Comparison of ENCODE assay signal across 16 cellular contexts in the genomic region with DNA sequence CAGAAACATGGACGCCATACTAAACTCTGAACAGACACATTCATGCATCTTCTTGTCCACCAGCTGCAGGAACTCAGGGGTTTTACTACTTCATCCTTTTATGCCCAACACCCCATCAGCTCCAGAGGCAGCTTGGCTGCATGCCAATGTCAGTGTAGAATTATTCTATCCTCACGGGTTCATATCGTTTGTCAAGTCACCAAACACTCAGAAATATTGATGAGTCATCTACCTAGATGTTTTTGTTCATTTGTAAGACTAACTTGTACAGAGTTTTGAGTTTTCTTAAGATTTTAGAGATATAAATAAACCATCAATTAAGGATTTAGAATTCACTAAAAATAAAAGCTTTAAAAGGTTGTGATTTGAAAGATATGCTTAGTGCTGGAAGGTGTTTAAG.
A peak's percentile ranks its signal among the peaks of the same experiment; 100 is the strongest.
DNase-seq lines count a peak whose midpoint lies in the region; ATAC-seq and TF ChIP-seq lines count a peak whose summit lies in the region.
"Had no signal": no experiment of that assay in that cellular context is flagged by ENCODE, and none has a peak within 500 bp of the region (broad histone marks: within the 10 kb centered on the region; RNA-seq: fewer than 3 reads in every experiment).

No MANE protein-coding gene starts in this region.

- H3K27me3 ChIP-seq in tibial artery = no peaks in the 10 kb centered on the region
- H3K27me3 ChIP-seq: sigmoid colon had no signal

- no peak overlapping the region for H3K4me3 ChIP-seq in tibial artery
- H3K4me3 ChIP-seq: HAP-1, sigmoid colon had no signal

- no peaks in the 10 kb centered on the region for H3K9me3 ChIP-seq in tibial artery
- H3K9me3 ChIP-seq: HAP-1, sigmoid colon had no signal

- H3K27ac ChIP-seq in tibial artery = no peak overlapping the region
- H3K27ac ChIP-seq: sigmoid colon had no signal

- TF ChIP-seq CTCF in tibial artery (IDR thresholded peaks at IDR 0.05) = no peak

- intact Hi-C loops in tibial artery (cut with DNase I; ENCODE audit: low total_unique reads) = no loop called here

- peak; percentile 57 for DNase-seq in DMS153 treated with DMSO at 0.1 percent for 48 hours (lab: John Stamatoyannopoulos, UW; ENCODE audit: unreplicated experiment)
- DNase-seq in NCI-H1105 (lab: John Stamatoyannopoulos, UW) = peak; percentile 65
- DNase-seq in NCI-H748 (lab: John Stamatoyannopoulos, UW; ENCODE audit: unreplicated experiment) = peak; percentile 89
- DNase-seq in erythroblast (lab: John Stamatoyannopoulos, UW) = peak; percentile 29 to 40
- DNase-seq in tibial artery = no peak
- DNase-seq in NCI-H1694 (lab: John Stamatoyannopoulos, UW) = no peak
- DNase-seq: activated CD8-positive, alpha-beta memory T cell treated with anti-CD3 and anti-CD28 coated beads, Interleukin-2, amount 10 ng/mL, durations not matched to agents 7 days and 5 days; activated gamma-delta T cell; AML-193; amniotic stem cell; foreskin melanocyte; left ventricle myocardium superior; MV-4-11; sigmoid colon had no signal

- H3K4me1 ChIP-seq in tibial artery = peaks cover 0 to 8% (median 0%) of the 10 kb centered on the region in 4 donors
- H3K4me1 ChIP-seq: HAP-1 had no signal

- no peak for ATAC-seq in HG02870 (IDR thresholded peaks at IDR 0.05; ENCODE audit: unreplicated experiment)
- ATAC-seq: activated CD8-positive, alpha-beta memory T cell treated with anti-CD3 and anti-CD28 coated beads, Interleukin-2, amount 10 ng/mL, durations not matched to agents 7 days and 5 days; left ventricle myocardium superior had no signal

- TF ChIP-seq POLR2A in erythroblast (IDR thresholded peaks at IDR 0.05; ENCODE audit: low read length) = no peak

- no peaks in the 10 kb centered on the region for H3K36me3 ChIP-seq in tibial artery
- H3K36me3 ChIP-seq: HAP-1, sigmoid colon had no signal

Comparison
In these comparisons a context has a peak if more than half of its experiments do, and no peak if none do; other contexts are left out.
1. DNase-seq: peak in DMS153 treated with DMSO at 0.1 percent for 48 hours (single experiment), NCI-H1105 (single experiment), NCI-H748 (single experiment) and erythroblast (2 of 2); none in tibial artery (0 of 2) and NCI-H1694 (single experiment).